In the genomic region with DNA sequence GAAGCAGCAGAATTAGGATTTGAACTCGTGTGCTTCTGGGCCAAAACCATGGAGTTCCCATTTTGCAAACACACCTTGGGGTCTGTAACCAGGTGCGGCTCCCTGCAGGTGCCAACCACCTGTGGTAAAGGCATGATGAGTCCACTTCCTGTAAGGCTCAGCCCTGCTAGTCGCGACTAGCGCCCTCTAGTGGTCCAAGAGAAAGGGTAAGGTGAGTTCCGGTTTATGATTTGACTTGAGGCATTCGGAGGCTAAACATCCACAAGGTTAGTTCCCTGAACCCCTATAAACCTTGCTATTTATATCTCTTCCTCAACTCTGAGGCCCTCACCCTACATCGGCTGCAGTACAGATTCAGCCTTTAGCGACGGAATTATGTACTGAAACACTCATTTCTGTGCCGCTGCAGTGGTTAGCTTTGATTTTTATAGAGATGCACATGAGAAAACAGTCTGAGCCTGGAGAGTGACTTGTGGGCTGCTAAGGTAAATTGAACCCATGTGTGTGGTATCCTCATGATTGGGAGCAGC, we compare ENCODE assay signal across 8 cellular contexts.
DNase-seq lines count a peak whose midpoint lies in the region; ATAC-seq and TF ChIP-seq lines count a peak whose summit lies in the region.

No MANE protein-coding gene starts in this region.

- intact Hi-C loops in colonic mucosa (cut with DNase I) = loop anchor here (10.0 kb wide), 1 partner anchor 171 kb away; a partner anchor contains a TSS

- DNase-seq in NCI-H2227 (lab: John Stamatoyannopoulos, UW; ENCODE audit: unreplicated experiment) (peak; percentile 54), NCI-H2227 treated with DMSO at 0.1 percent for 48 hours (lab: John Stamatoyannopoulos, UW) (no peak), NB4 (ENCODE audit: low read depth) (peak; percentile 69), WTC11 (ENCODE audit: low spot score) (peak; percentile 81), colonic mucosa (peak; percentile 71), mesendoderm (peak; percentile 84)
- peak; percentile 56 for DNase-seq in stimulated activated naive CD4-positive, alpha-beta T cell treated with Interleukin-2 at 50 U/mL for 16 hours (lab: John Stamatoyannopoulos, UW)

- H2AK5ac ChIP-seq in mesendoderm (ENCODE audit: low read length) = no peak overlapping the region

- no peaks in the 10 kb centered on the region for H3K9me3 ChIP-seq in colonic mucosa

- H3K9ac ChIP-seq in colonic mucosa (ENCODE audit: low read depth in 2 of 2, low read length in 2 of 2) (no peak overlapping the region), mesendoderm (ENCODE audit: low read length) (no peak overlapping the region)

- H3K4me3 ChIP-seq in NB4 (ENCODE audit: low read depth, low read length) = no peak overlapping the region
- no peak overlapping the region for H3K4me3 ChIP-seq in colonic mucosa
- no peak overlapping the region for H3K4me3 ChIP-seq in mesendoderm (ENCODE audit: low read length)

- H3K4me2 ChIP-seq in mesendoderm (ENCODE audit: low read length) = no peak overlapping the region

- no CpG with 5 or more reads among the region's 11 CpGs for WGBS in mesendoderm (ENCODE audit: extremely low coverage, insufficient coverage, low lambda C conversion rate)

- no peaks in the 10 kb centered on the region for H3K27me3 ChIP-seq in colonic mucosa
- H3K27me3 ChIP-seq in mesendoderm (ENCODE audit: insufficient read depth, low read length, poor library complexity) = no peaks in the 10 kb centered on the region

- peaks cover 33% of the 10 kb centered on the region for H3K4me1 Mint-ChIP-seq in WTC11

- no peak for TF ChIP-seq POLR2A in NB4 (IDR thresholded peaks at IDR 0.05; ENCODE audit: extremely low read depth, insufficient read length)

- H2BK15ac ChIP-seq in mesendoderm (replicated peaks; ENCODE audit: low read depth) = no peak overlapping the region

- no peak overlapping the region for H3K27ac ChIP-seq in colonic mucosa
- no peak overlapping the region for H3K27ac ChIP-seq in mesendoderm (ENCODE audit: low read depth, low read length)

- CTCF ChIA-PET in WTC11 (lab: Charles Lee) = interaction anchor here (0.6 to 1.8 kb wide), 4 partner anchors 9 to 174 kb away, joined by 3 to 5 read pairs (median 3); a partner anchor contains a TSS

- H3K79me2 ChIP-seq in mesendoderm (ENCODE audit: control insufficient read depth, insufficient read depth, low read length) = no peaks in the 10 kb centered on the region

- no peaks in the 10 kb centered on the region for H3K27me3 Mint-ChIP-seq in WTC11 (ENCODE audit: low read depth)

- peak; percentile 82 for TF ChIP-seq CTCF in NB4 (IDR thresholded peaks at IDR 0.05; ENCODE audit: low read depth, low read length)
- TF ChIP-seq CTCF in WTC11 (IDR thresholded peaks at IDR 0.05) = peak; percentile 88
- peak; percentile 58 for TF ChIP-seq CTCF in colonic mucosa (IDR thresholded peaks at IDR 0.05)

- no peak overlapping the region for H2BK5ac ChIP-seq in mesendoderm (ENCODE audit: low read length)

- H3K4me1 ChIP-seq in colonic mucosa = no peaks in the 10 kb centered on the region
- peaks cover 4% of the 10 kb centered on the region for H3K4me1 ChIP-seq in mesendoderm (ENCODE audit: control insufficient read depth, low read depth, low read length)

- H4K8ac ChIP-seq in mesendoderm (ENCODE audit: low read depth, low read length) = no peak overlapping the region

- H2BK120ac ChIP-seq in mesendoderm (ENCODE audit: low read depth, low read length) = no peak overlapping the region

- no peaks in the 10 kb centered on the region for H3K36me3 ChIP-seq in colonic mucosa
- no peaks in the 10 kb centered on the region for H3K36me3 ChIP-seq in mesendoderm (ENCODE audit: control insufficient read depth, insufficient read depth, low read length)

- no peak overlapping the region for H3K56ac ChIP-seq in mesendoderm (ENCODE audit: low read length)

- no peaks in the 10 kb centered on the region for H3K9me3 Mint-ChIP-seq in WTC11

- peak; percentile 94 for ATAC-seq in HG02571 (IDR thresholded peaks at IDR 0.05; ENCODE audit: unreplicated experiment)
- peak; percentile 92 for ATAC-seq in WTC11

- no peaks in the 10 kb centered on the region for H3K79me1 ChIP-seq in mesendoderm (ENCODE audit: low read length)

- no peak overlapping the region for H3K4me3 Mint-ChIP-seq in WTC11

- H3K36me3 Mint-ChIP-seq in WTC11 = no peaks in the 10 kb centered on the region

- no peak overlapping the region for H4K5ac ChIP-seq in mesendoderm (ENCODE audit: low read length)

- POLR2A ChIA-PET in WTC11 (lab: Charles Lee) = no interaction called here

- H3K27ac Mint-ChIP-seq in WTC11 = no peak overlapping the region

- peak overlapping the region; percentile 29 for H3K18ac ChIP-seq in mesendoderm (ENCODE audit: low read length)

- H3K4ac ChIP-seq in mesendoderm (ENCODE audit: low read depth, low read length) = no peak overlapping the region

- no peak overlapping the region for H3K23ac ChIP-seq in mesendoderm (ENCODE audit: low read length)

TF ChIP-seq in WTC11, 78 proteins besides CTCF, POLR2A, EP300 and RAD21:
- TF ChIP-seq ZNF121 (CRISPR knock-in tag; IDR thresholded peaks at IDR 0.05) (peak; percentile 91), ZNF219 (CRISPR knock-in tag; IDR thresholded peaks at IDR 0.05; ENCODE audit: borderline replicate concordance) (no peak), ZNF423 (CRISPR knock-in tag; IDR thresholded peaks at IDR 0.05) (peak; percentile 79; the same call in 1 of the 2 replicates)
- TF ChIP-seq, protein P1, sequence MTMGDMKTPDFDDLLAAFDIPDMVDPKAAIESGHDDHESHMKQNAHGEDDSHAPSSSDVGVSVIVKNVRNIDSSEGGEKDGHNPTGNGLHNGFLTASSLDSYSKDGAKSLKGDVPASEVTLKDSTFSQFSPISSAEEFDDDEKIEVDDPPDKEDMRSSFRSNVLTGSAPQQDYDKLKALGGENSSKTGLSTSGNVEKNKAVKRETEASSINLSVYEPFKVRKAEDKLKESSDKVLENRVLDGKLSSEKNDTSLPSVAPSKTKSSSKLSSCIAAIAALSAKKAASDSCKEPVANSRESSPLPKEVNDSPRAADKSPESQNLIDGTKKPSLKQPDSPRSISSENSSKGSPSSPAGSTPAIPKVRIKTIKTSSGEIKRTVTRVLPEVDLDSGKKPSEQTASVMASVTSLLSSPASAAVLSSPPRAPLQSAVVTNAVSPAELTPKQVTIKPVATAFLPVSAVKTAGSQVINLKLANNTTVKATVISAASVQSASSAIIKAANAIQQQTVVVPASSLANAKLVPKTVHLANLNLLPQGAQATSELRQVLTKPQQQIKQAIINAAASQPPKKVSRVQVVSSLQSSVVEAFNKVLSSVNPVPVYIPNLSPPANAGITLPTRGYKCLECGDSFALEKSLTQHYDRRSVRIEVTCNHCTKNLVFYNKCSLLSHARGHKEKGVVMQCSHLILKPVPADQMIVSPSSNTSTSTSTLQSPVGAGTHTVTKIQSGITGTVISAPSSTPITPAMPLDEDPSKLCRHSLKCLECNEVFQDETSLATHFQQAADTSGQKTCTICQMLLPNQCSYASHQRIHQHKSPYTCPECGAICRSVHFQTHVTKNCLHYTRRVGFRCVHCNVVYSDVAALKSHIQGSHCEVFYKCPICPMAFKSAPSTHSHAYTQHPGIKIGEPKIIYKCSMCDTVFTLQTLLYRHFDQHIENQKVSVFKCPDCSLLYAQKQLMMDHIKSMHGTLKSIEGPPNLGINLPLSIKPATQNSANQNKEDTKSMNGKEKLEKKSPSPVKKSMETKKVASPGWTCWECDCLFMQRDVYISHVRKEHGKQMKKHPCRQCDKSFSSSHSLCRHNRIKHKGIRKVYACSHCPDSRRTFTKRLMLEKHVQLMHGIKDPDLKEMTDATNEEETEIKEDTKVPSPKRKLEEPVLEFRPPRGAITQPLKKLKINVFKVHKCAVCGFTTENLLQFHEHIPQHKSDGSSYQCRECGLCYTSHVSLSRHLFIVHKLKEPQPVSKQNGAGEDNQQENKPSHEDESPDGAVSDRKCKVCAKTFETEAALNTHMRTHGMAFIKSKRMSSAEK (CRISPR knock-in tag; IDR thresholded peaks at IDR 0.05; ENCODE audit: borderline replicate concordance) = 0 out of 2 replicates have a peak, but pooled peaks have one; percentile 25
- TF ChIP-seq, protein P2, sequence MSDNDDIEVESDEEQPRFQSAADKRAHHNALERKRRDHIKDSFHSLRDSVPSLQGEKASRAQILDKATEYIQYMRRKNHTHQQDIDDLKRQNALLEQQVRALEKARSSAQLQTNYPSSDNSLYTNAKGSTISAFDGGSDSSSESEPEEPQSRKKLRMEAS (CRISPR knock-in tag; IDR thresholded peaks at IDR 0.05) = peak; percentile 30; the same call in 1 of the 2 replicates
TF ChIP-seq in WTC11: peak in this region for 4.
